10 cellular contexts compared by ENCODE assay signal in the genomic region with DNA sequence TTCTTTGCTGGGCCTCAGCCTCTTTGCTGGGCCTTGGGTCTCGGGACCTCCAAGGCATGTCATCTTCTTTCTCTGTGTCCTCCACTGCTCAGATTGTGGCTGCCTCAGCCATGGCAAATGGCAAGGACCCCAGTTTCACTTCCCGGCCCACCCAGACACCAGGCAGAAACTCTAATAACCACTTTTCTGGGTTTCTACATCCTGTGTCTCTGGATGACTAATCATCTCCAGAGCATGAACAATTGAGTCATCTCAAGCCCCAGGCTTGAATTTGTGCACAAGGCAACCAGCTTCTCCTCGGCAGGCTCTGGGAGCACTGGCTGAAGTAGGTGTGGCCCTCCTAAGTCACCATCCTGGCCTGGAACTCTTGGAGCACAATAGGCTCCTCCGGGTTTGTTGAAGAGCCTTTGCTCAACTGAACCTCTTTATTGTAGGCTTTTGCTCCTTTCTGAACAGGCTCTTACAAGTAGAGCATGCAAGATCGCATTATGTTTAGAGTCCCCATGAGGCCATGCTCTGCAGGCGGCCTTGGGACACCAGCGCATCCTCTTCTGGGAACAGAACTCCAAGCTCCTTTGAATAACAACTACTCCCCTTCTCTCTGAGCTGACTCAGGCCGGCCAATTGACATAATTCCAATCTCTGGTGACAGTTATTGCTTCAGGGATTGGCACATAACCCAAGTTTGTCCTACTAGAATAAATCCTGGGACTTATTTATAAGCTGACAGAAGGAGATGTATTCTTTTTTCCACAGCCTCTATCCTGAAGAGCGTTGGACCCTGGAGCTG.
DNase-seq lines count a peak whose midpoint lies in the region; ATAC-seq and TF ChIP-seq lines count a peak whose summit lies in the region.
"Had no signal": no experiment of that assay in that cellular context is flagged by ENCODE, and none has a peak within 500 bp of the region (broad histone marks: within the 10 kb centered on the region; RNA-seq: fewer than 3 reads in every experiment).

No MANE protein-coding gene starts in this region.

- H3K36me3 ChIP-seq in endodermal cell (ENCODE audit: control insufficient read depth, insufficient read depth, low read length) = no peaks in the 10 kb centered on the region

- H3K9me3 Mint-ChIP-seq in activated T-cell treated with anti-CD3 and anti-CD28 coated beads, Interleukin-2, amount 50 U/mL, for 24 hours = peaks cover 3% of the 10 kb centered on the region
- H3K9me3 Mint-ChIP-seq in endodermal cell = no peaks in the 10 kb centered on the region

- ATAC-seq in GM18502 (IDR thresholded peaks at IDR 0.05; ENCODE audit: poor library complexity, unreplicated experiment) (peak; percentile 97), GM21723 (IDR thresholded peaks at IDR 0.05; ENCODE audit: unreplicated experiment) (peak; percentile 88)
- ATAC-seq: activated CD4-positive, alpha-beta T cell treated with anti-CD3 and anti-CD28 coated beads for 36 hours had no signal

- H3K9ac ChIP-seq in endodermal cell (ENCODE audit: extremely low read depth, low read length, poor library complexity, severe bottlenecking) = no peak overlapping the region

- TF ChIP-seq CTCF in endodermal cell (conservative IDR thresholded peaks at IDR 0.05) = no peak

- H3K4me1 ChIP-seq in endodermal cell (ENCODE audit: control insufficient read depth, insufficient read depth, low read length) = peaks cover 12% of the 10 kb centered on the region

- H3K27me3 Mint-ChIP-seq in activated T-cell treated with anti-CD3 and anti-CD28 coated beads, Interleukin-2, amount 50 U/mL, for 24 hours = peaks cover 4% of the 10 kb centered on the region
- H3K27me3 Mint-ChIP-seq in endodermal cell (ENCODE audit: insufficient read depth) = no peaks in the 10 kb centered on the region

- H3K4me3 ChIP-seq in endodermal cell (ENCODE audit: low read length) = no peak overlapping the region
- H3K4me3 ChIP-seq: lung had no signal

- no peaks in the 10 kb centered on the region for H3K9me3 ChIP-seq in endodermal cell (ENCODE audit: control insufficient read depth, low read length)

- H3K27me3 ChIP-seq in endodermal cell (ENCODE audit: control insufficient read depth, insufficient read depth, low read length, poor library complexity, severe bottlenecking) = no peaks in the 10 kb centered on the region

- no peak overlapping the region for H3K27ac ChIP-seq in endodermal cell (ENCODE audit: low read depth, low read length)

- H3K27ac Mint-ChIP-seq in activated T-cell treated with anti-CD3 and anti-CD28 coated beads, Interleukin-2, amount 50 U/mL, for 24 hours = no peak overlapping the region
- no peak overlapping the region for H3K27ac Mint-ChIP-seq in endodermal cell
- H3K27ac Mint-ChIP-seq: activated CD4-positive, alpha-beta T cell treated with anti-CD3 and anti-CD28 coated beads for 36 hours had no signal

- no peaks in the 10 kb centered on the region for H3K36me3 Mint-ChIP-seq in activated T-cell treated with anti-CD3 and anti-CD28 coated beads, Interleukin-2, amount 50 U/mL, for 24 hours (ENCODE audit: low read depth)
- H3K36me3 Mint-ChIP-seq in endodermal cell (ENCODE audit: low read depth) = no peaks in the 10 kb centered on the region

- DNase-seq in HPDE6-E6E7 (ENCODE audit: extremely low spot score) (peak; percentile 84), medulla oblongata (ENCODE audit: extremely low spot score) (peak; percentile 58), endodermal cell (no peak), erythroblast (lab: John Stamatoyannopoulos, UW) (no peak)
- no peak for DNase-seq in activated CD4-positive, alpha-beta T cell treated with anti-CD3 and anti-CD28 coated beads for 1 hour
- no peak for DNase-seq in activated T-cell treated with anti-CD3 and anti-CD28 coated beads, Interleukin-2, amount 50 U/mL, for 24 hours
- DNase-seq: activated CD4-positive, alpha-beta T cell treated with anti-CD3 and anti-CD28 coated beads for 36 hours had no signal

- WGBS in endodermal cell (ENCODE audit: insufficient coverage in 1 of 2, insufficient read length in 1 of 2), 2 experiments = 95 to 97% methylated on average over 9 of the region's 9 CpGs

- no peak for TF ChIP-seq POLR2A in erythroblast (IDR thresholded peaks at IDR 0.05; ENCODE audit: low read length)

- H3K4me1 Mint-ChIP-seq in activated T-cell treated with anti-CD3 and anti-CD28 coated beads, Interleukin-2, amount 50 U/mL, for 24 hours (ENCODE audit: low read depth) = no peaks in the 10 kb centered on the region
- H3K4me1 Mint-ChIP-seq in endodermal cell = peaks cover 12% of the 10 kb centered on the region
- H3K4me1 Mint-ChIP-seq: activated CD4-positive, alpha-beta T cell treated with anti-CD3 and anti-CD28 coated beads for 36 hours had no signal

- H3K4me3 Mint-ChIP-seq in activated T-cell treated with anti-CD3 and anti-CD28 coated beads, Interleukin-2, amount 50 U/mL, for 24 hours = no peak overlapping the region
- H3K4me3 Mint-ChIP-seq in endodermal cell = no peak overlapping the region
- H3K4me3 Mint-ChIP-seq: activated CD4-positive, alpha-beta T cell treated with anti-CD3 and anti-CD28 coated beads for 36 hours had no signal

Comparison
In these comparisons a context has a peak if more than half of its experiments do, and no peak if none do; other contexts are left out.
1. DNase-seq: peak in HPDE6-E6E7 (single experiment) and medulla oblongata (single experiment); none in activated CD4-positive, alpha-beta T cell treated with anti-CD3 and anti-CD28 coated beads for 1 hour (single experiment), activated T-cell treated with anti-CD3 and anti-CD28 coated beads, Interleukin-2, amount 50 U/mL, for 24 hours (single experiment), endodermal cell (single experiment) and erythroblast (0 of 2).